In the genomic region with DNA sequence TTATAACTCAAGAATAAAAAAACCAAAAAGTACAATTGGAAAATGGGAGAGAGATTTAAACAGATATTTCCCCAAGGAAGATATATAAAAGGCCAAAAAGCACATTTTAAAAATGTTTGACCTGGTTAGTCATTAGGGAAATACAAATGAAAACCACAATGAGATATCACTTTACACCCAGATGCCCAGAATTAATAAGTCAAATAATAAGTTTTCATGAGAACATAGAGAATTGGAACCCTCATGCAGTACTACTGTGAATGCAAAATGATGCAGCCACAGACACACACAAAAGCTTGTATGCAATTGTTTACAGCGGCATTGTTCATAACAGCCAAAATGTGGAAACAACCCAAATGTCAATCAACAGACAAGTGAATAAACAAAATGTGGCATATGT, we compare ENCODE assay signal across 24 cellular contexts.
"Had no signal": no experiment of that assay in that cellular context is flagged by ENCODE, and none has a peak within 500 bp of the region (broad histone marks: within the 10 kb centered on the region; RNA-seq: fewer than 3 reads in every experiment).

No MANE protein-coding gene starts in this region.

- DNase-seq: colonic mucosa; cortex of kidney; effector CD8-positive, alpha-beta T cell; effector memory CD8-positive, alpha-beta T cell; endodermal cell; erythroblast; esophagus squamous epithelium; foreskin fibroblast; foreskin melanocyte; gastrocnemius medialis; glutamatergic neuron; head of caudate nucleus; heart right ventricle; hippocampal formation; left cardiac atrium; left lung; left ventricle myocardium superior; lower lobe of right lung; mesenchymal stem cell; mucosa of descending colon; naive thymus-derived CD4-positive, alpha-beta T cell had no signal

- H3K36me3 Mint-ChIP-seq: mesothelial cell of epicardium; naive thymus-derived CD4-positive, alpha-beta T cell had no signal

- H3K4me3 ChIP-seq: colonic mucosa, esophagus squamous epithelium, gastrocnemius medialis, heart right ventricle, left lung, lower lobe of right lung, mucosa of descending colon had no signal

- H3K27ac Mint-ChIP-seq: dendritic cell treated with granulocyte-macrophage colony-stimulating factor and Interleukin-4, amounts not matched to agents 40 ng/mL and 50 ng/mL, for 4 days; effector memory CD8-positive, alpha-beta T cell; endodermal cell; mesothelial cell of epicardium; naive thymus-derived CD4-positive, alpha-beta T cell had no signal

- H3K27me3 ChIP-seq: colonic mucosa, esophagus squamous epithelium, gastrocnemius medialis, heart right ventricle, left lung had no signal

- H3K9me3 ChIP-seq: colonic mucosa, esophagus squamous epithelium, gastrocnemius medialis, left lung, lower lobe of right lung, mucosa of descending colon had no signal

- H3K27me3 Mint-ChIP-seq: dendritic cell treated with granulocyte-macrophage colony-stimulating factor and Interleukin-4, amounts not matched to agents 40 ng/mL and 50 ng/mL, for 4 days; effector memory CD8-positive, alpha-beta T cell had no signal

- ATAC-seq: effector memory CD8-positive, alpha-beta T cell; esophagus mucosa; gastrocnemius medialis; heart right ventricle; left cardiac atrium; left lung; left ventricle myocardium superior; lower lobe of right lung; mucosa of descending colon; naive thymus-derived CD4-positive, alpha-beta T cell had no signal

- H3K4me1 ChIP-seq: colonic mucosa, esophagus squamous epithelium, gastrocnemius medialis, heart right ventricle, left lung, lower lobe of right lung had no signal

- H3K4me3 Mint-ChIP-seq: dendritic cell treated with granulocyte-macrophage colony-stimulating factor and Interleukin-4, amounts not matched to agents 40 ng/mL and 50 ng/mL, for 4 days; effector memory CD8-positive, alpha-beta T cell; endodermal cell; mesothelial cell of epicardium; naive thymus-derived CD4-positive, alpha-beta T cell had no signal

- H3K36me3 ChIP-seq: colonic mucosa, esophagus squamous epithelium, gastrocnemius medialis, heart right ventricle, left lung, lower lobe of right lung had no signal

- H3K4me1 Mint-ChIP-seq: endodermal cell; naive thymus-derived CD4-positive, alpha-beta T cell had no signal

- H3K9me3 Mint-ChIP-seq: dendritic cell treated with granulocyte-macrophage colony-stimulating factor and Interleukin-4, amounts not matched to agents 40 ng/mL and 50 ng/mL, for 4 days; effector memory CD8-positive, alpha-beta T cell had no signal
